8 cellular contexts compared by ENCODE assay signal in genomic region chr13:31038834-31039552, GRCh38.
DNase-seq lines count a peak whose midpoint lies in the region; ATAC-seq and TF ChIP-seq lines count a peak whose summit lies in the region.

No MANE protein-coding gene starts in this region.

- H3K4me3 ChIP-seq in AG09309 (ENCODE audit: control insufficient read depth, low read depth, low read length) (no peak overlapping the region), transverse colon (no peak overlapping the region), gastrocnemius medialis (no peak overlapping the region)

- TF ChIP-seq CTCF in AG09309 (IDR thresholded peaks at IDR 0.05; ENCODE audit: control insufficient read depth, insufficient read depth, low read depth, low read length, missing control alignments) (no peak), transverse colon (IDR thresholded peaks at IDR 0.05) (no peak), gastrocnemius medialis (IDR thresholded peaks at IDR 0.05 in 4 of 5, conservative IDR thresholded peaks at IDR 0.05 in 1 of 5) (no peak)

- intact Hi-C loops in transverse colon (cut with DNase I; ENCODE audit: low total_unique reads): no loop called here
- intact Hi-C loops in gastrocnemius medialis (cut with DNase I; ENCODE audit: low total_unique reads): no loop called here

- ATAC-seq in GM18909 (IDR thresholded peaks at IDR 0.05; ENCODE audit: poor library complexity, unreplicated experiment): peak; percentile 80
- peak; percentile 70 for ATAC-seq in HG03066 (IDR thresholded peaks at IDR 0.05; ENCODE audit: low read depth, unreplicated experiment)
- ATAC-seq in gastrocnemius medialis: no peak

- in situ Hi-C loops in transverse colon (cut with MboI; ENCODE audit: low pct_ligation_motif_present in 1 of 4, low pct_unique_long_range_greater_than_20kb in 1 of 4, low sequenced_read_pairs in 3 of 4): loop anchor here in 3 of 4 donors (25.0 kb wide), 2 partner anchors 202 to 902 kb away; no protein-coding TSS in a partner anchor
- in situ Hi-C loops in gastrocnemius medialis (cut with MboI; ENCODE audit: low sequenced_read_pairs in 4 of 4): loop anchor here in 3 of 4 donors (25.0 kb wide), 1 partner anchor 902 kb away; no protein-coding TSS in a partner anchor

- H3K27ac ChIP-seq in transverse colon (no peak overlapping the region), gastrocnemius medialis (no peak overlapping the region)

- no peaks in the 10 kb centered on the region for H3K9me3 ChIP-seq in transverse colon
- H3K9me3 ChIP-seq in gastrocnemius medialis: no peaks in the 10 kb centered on the region

- no peaks in the 10 kb centered on the region for H3K27me3 ChIP-seq in transverse colon
- H3K27me3 ChIP-seq in gastrocnemius medialis: peaks cover 0 to 9% (median 6%) of the 10 kb centered on the region in 3 donors

- TF ChIP-seq EP300 in transverse colon (IDR thresholded peaks at IDR 0.05; ENCODE audit: low read depth): no peak

- H3K4me1 ChIP-seq in transverse colon (peaks cover 0 to 4% (median 0%) of the 10 kb centered on the region in 4 donors), gastrocnemius medialis (no peaks in the 10 kb centered on the region)

- DNase-seq in AG09309 (ENCODE audit: low read depth) (peak; percentile 24), SKM-1 (lab: John Stamatoyannopoulos, UW; ENCODE audit: unreplicated experiment) (peak; percentile 12), myocyte (ENCODE audit: low read depth) (peak; percentile 81), transverse colon (no peak), gastrocnemius medialis (no peak), DMS153 treated with DMSO at 0.1 percent for 48 hours (lab: John Stamatoyannopoulos, UW; ENCODE audit: unreplicated experiment) (no peak)

- TF ChIP-seq POLR2A in transverse colon (IDR thresholded peaks at IDR 0.05): no peak
- TF ChIP-seq POLR2A in gastrocnemius medialis (IDR thresholded peaks at IDR 0.05): no peak

- WGBS in transverse colon (ENCODE audit: low coverage in 1 of 2), 2 donors: 49 to 69% methylated on average over 6 to 7 of the region's 7 CpGs

- H3K36me3 ChIP-seq in transverse colon: no peaks in the 10 kb centered on the region
- no peaks in the 10 kb centered on the region for H3K36me3 ChIP-seq in gastrocnemius medialis

Comparison
In these comparisons a context has a peak if more than half of its experiments do, and no peak if none do; other contexts are left out.
1. DNase-seq: peak in AG09309 (single experiment), SKM-1 (single experiment) and myocyte (single experiment); none in transverse colon (single experiment), gastrocnemius medialis (0 of 2) and DMS153 treated with DMSO at 0.1 percent for 48 hours (single experiment).
2. ATAC-seq: peak in GM18909 (single experiment) and HG03066 (single experiment); none in gastrocnemius medialis (0 of 2).